In genomic region chr13:33855371-33855895, GRCh38 we compare ENCODE assay signal across 21 cellular contexts.
"Had no signal": no experiment of that assay in that cellular context is flagged by ENCODE, and none has a peak within 500 bp of the region (broad histone marks: within the 10 kb centered on the region; RNA-seq: fewer than 3 reads in every experiment).

No MANE protein-coding gene starts in this region.

- ATAC-seq: esophagus mucosa; naive thymus-derived CD4-positive, alpha-beta T cell; psoas muscle; right lobe of liver; stimulated activated naive B cell treated with anti-CD40 and anti-IgM and Interleukin-4, amounts not matched to agents 10 μg/mL and 1 μg/mL and 100 μg/mL, for 72 hours; stimulated activated naive CD8-positive, alpha-beta T cell treated with anti-CD3 and anti-CD28 coated beads, Interleukin-15, amount 100 ng/mL, for 72 hours; upper lobe of right lung had no signal

- H3K36me3 ChIP-seq: right lobe of liver, tibial nerve, upper lobe of right lung, vagina had no signal

- H3K79me2 ChIP-seq: hepatocyte, parathyroid adenoma had no signal

- H3K9me3 Mint-ChIP-seq: nephron progenitor cell had no signal

- H3K4me3 Mint-ChIP-seq: naive thymus-derived CD4-positive, alpha-beta T cell; nephron progenitor cell; stimulated activated naive B cell treated with anti-CD40 and anti-IgM and Interleukin-4, amounts not matched to agents 10 μg/mL and 1 μg/mL and 100 μg/mL, for 72 hours; stimulated activated naive CD8-positive, alpha-beta T cell treated with anti-CD3 and anti-CD28 coated beads, Interleukin-15, amount 100 ng/mL, for 72 hours had no signal

- H3K4me2 ChIP-seq: hepatocyte had no signal

- H3K27me3 ChIP-seq: dorsolateral prefrontal cortex, hepatocyte, right lobe of liver, testis, tibial nerve, upper lobe of right lung, vagina had no signal

- H3K27me3 Mint-ChIP-seq: naive thymus-derived CD4-positive, alpha-beta T cell; stimulated activated naive B cell treated with anti-CD40 and anti-IgM and Interleukin-4, amounts not matched to agents 10 μg/mL and 1 μg/mL and 100 μg/mL, for 72 hours; stimulated activated naive CD8-positive, alpha-beta T cell treated with anti-CD3 and anti-CD28 coated beads, Interleukin-15, amount 100 ng/mL, for 72 hours had no signal

- H3K4me3 ChIP-seq: dorsolateral prefrontal cortex, hepatocyte, psoas muscle, right lobe of liver, testis, tibial nerve, upper lobe of right lung, vagina had no signal

- H3K4me1 Mint-ChIP-seq: naive thymus-derived CD4-positive, alpha-beta T cell; nephron progenitor cell; stimulated activated naive CD8-positive, alpha-beta T cell treated with anti-CD3 and anti-CD28 coated beads, Interleukin-15, amount 100 ng/mL, for 72 hours had no signal

- H2AFZ ChIP-seq: hepatocyte, parathyroid adenoma had no signal

- H3K4me1 ChIP-seq: parathyroid adenoma, psoas muscle, right lobe of liver, testis, tibial nerve, upper lobe of right lung, vagina had no signal

- DNase-seq: cortex of kidney; dorsolateral prefrontal cortex; effector CD8-positive, alpha-beta T cell; head of caudate nucleus; kidney glomerular epithelial cell; naive thymus-derived CD4-positive, alpha-beta T cell; nephron progenitor cell; psoas muscle; retina; right lobe of liver; stimulated activated CD4-positive, alpha-beta T cell treated with anti-CD3 and anti-CD28 coated beads, Interleukin-2, amount 100 ng/mL, for 24 hours; stimulated activated CD4-positive, alpha-beta T cell treated with anti-CD3 and anti-CD28 coated beads, Interleukin-4, amount 100 ng/mL, for 4 hours; stimulated activated naive B cell treated with anti-CD40 and anti-IgM and Interleukin-4, amounts not matched to agents 10 μg/mL and 1 μg/mL and 100 μg/mL, for 72 hours; stimulated activated naive CD8-positive, alpha-beta T cell treated with anti-CD3 and anti-CD28 coated beads, Interleukin-15, amount 100 ng/mL, for 72 hours; testis; upper lobe of right lung had no signal

- H3K27ac Mint-ChIP-seq: naive thymus-derived CD4-positive, alpha-beta T cell; nephron progenitor cell had no signal

- H3K27ac ChIP-seq: dorsolateral prefrontal cortex, hepatocyte, parathyroid adenoma, psoas muscle, right lobe of liver, testis, tibial nerve, upper lobe of right lung, vagina had no signal

- H3K9me3 ChIP-seq: psoas muscle, right lobe of liver, testis, upper lobe of right lung, vagina had no signal
